7 cellular contexts compared by ENCODE assay signal in genomic region chr16:29285151-29285885, GRCh38.
DNase-seq lines count a peak whose midpoint lies in the region; ATAC-seq and TF ChIP-seq lines count a peak whose summit lies in the region.
"Not testable (repeated sequence)": the region's sequence is repeated elsewhere in the genome, so short reads cannot be mapped to it uniquely, and the experiment has no call there.

No MANE protein-coding gene starts in this region.

- intact Hi-C loops in PC-3 (cut with micrococcal nuclease); naive thymus-derived CD4-positive, alpha-beta T cell (cut with micrococcal nuclease): not testable (repeated sequence)

- not testable (repeated sequence) for H3K27ac Mint-ChIP-seq in activated T-helper 17 cell treated with anti-CD3 and anti-CD28 coated beads, Interleukin-2, amount 50 U/mL, for 72 hours
- peak overlapping the region in 2 of 9 donors; percentile 69 to 77 for H3K27ac Mint-ChIP-seq in naive thymus-derived CD4-positive, alpha-beta T cell

- H3K4me3 ChIP-seq in H7 (ENCODE audit: insufficient read depth, low read depth, low read length); PC-3 (ENCODE audit: low read length); ectodermal cell (ENCODE audit: insufficient read depth, low read depth, low read length); naive thymus-derived CD4-positive, alpha-beta T cell (ENCODE audit: low read length): not testable (repeated sequence)
- peak overlapping the region; percentile 26; the same call in 1 of the 2 replicates for H3K4me3 ChIP-seq in iPS-20b (ENCODE audit: low read length)

- BruUV-seq in PC-3 (replicated peaks; lab: Mats Ljungman, UMichigan) = not testable (repeated sequence)

- POLR2A ChIA-PET in PC-3 (lab: Charles Lee; ENCODE audit: unreplicated experiment) = not testable (repeated sequence)
- POLR2A ChIA-PET in naive thymus-derived CD4-positive, alpha-beta T cell (lab: Charles Lee) = interaction anchor here (0.6 kb wide), 1 partner anchor 20 kb away, joined by 3 read pairs; no protein-coding TSS in a partner anchor

- not testable (repeated sequence) for ATAC-seq in PC-3; naive thymus-derived CD4-positive, alpha-beta T cell
- peak; percentile 6 for ATAC-seq in activated T-helper 17 cell treated with anti-CD3 and anti-CD28 coated beads, Interleukin-2, amount 50 U/mL, for 72 hours (replicated peaks)

- not testable (repeated sequence) for TF ChIP-seq CTCF in PC-3 (conservative IDR thresholded peaks at IDR 0.05; ENCODE audit: low read depth, low read length)

- not testable (repeated sequence) for H3K36me3 ChIP-seq in H7 (replicated peaks; ENCODE audit: control insufficient read depth, insufficient read depth, low read length); PC-3 (ENCODE audit: low read depth, low read length); ectodermal cell (ENCODE audit: control insufficient read depth, insufficient read depth, low read length); iPS-20b (ENCODE audit: insufficient read depth, low read depth, low read length); naive thymus-derived CD4-positive, alpha-beta T cell (ENCODE audit: control insufficient read depth in 2 of 3, insufficient read depth in 3 of 3, low read length in 3 of 3)

- not testable (repeated sequence) for H3K79me2 ChIP-seq in PC-3 (ENCODE audit: low read length)

- H3K4me2 ChIP-seq in PC-3 (ENCODE audit: low read length) = not testable (repeated sequence)

- H2AFZ ChIP-seq in PC-3 (ENCODE audit: low read length) = not testable (repeated sequence)

- not testable (repeated sequence) for H3K27me3 Mint-ChIP-seq in activated T-helper 17 cell treated with anti-CD3 and anti-CD28 coated beads, Interleukin-2, amount 50 U/mL, for 72 hours; naive thymus-derived CD4-positive, alpha-beta T cell

- 30% methylated on average over 30 to 32 of the region's 32 CpGs for WGBS in ectodermal cell, 2 experiments

- not testable (repeated sequence) for H3K27ac ChIP-seq in PC-3 (ENCODE audit: low read length); naive thymus-derived CD4-positive, alpha-beta T cell (ENCODE audit: low read depth, low read length)
- peak overlapping the region; percentile 63 for H3K27ac ChIP-seq in ectodermal cell (ENCODE audit: insufficient read depth, low read depth, low read length, poor library complexity, severe bottlenecking)
- peak overlapping the region; percentile 30 for H3K27ac ChIP-seq in iPS-20b (ENCODE audit: low read length)

- CTCF ChIA-PET in PC-3 (lab: Charles Lee); naive thymus-derived CD4-positive, alpha-beta T cell (lab: Charles Lee): not testable (repeated sequence)

- peak; percentile 83 for DNase-seq in H7
- DNase-seq in PC-3 = peak; percentile 31
- DNase-seq in naive thymus-derived CD4-positive, alpha-beta T cell = not testable (repeated sequence)
- peak; percentile 62 for DNase-seq in retina

- H3K9me2 ChIP-seq in PC-3 (replicated peaks; ENCODE audit: low read length) = not testable (repeated sequence)

- H3K9ac ChIP-seq in PC-3 (ENCODE audit: low read length) = not testable (repeated sequence)
- peak overlapping the region; percentile 71; the same call in 1 of the 2 replicates for H3K9ac ChIP-seq in iPS-20b (ENCODE audit: low read depth, low read length)

- H3K9me3 ChIP-seq in PC-3 (ENCODE audit: low read length); ectodermal cell (ENCODE audit: control insufficient read depth, low read length); iPS-20b (ENCODE audit: insufficient read depth, low read depth, low read length); naive thymus-derived CD4-positive, alpha-beta T cell (ENCODE audit: control insufficient read depth in 2 of 3, low read length in 3 of 3): not testable (repeated sequence)

- H3F3A ChIP-seq in PC-3 (ENCODE audit: low read length, unreplicated experiment) = not testable (repeated sequence)

- H3K36me3 Mint-ChIP-seq in activated T-helper 17 cell treated with anti-CD3 and anti-CD28 coated beads, Interleukin-2, amount 50 U/mL, for 72 hours (ENCODE audit: low read depth) = not testable (repeated sequence)
- H3K36me3 Mint-ChIP-seq in naive thymus-derived CD4-positive, alpha-beta T cell = peaks cover 0 to 15% (median 4%) of the 10 kb centered on the region in 5 donors

- not testable (repeated sequence) for H3K27me3 ChIP-seq in H7 (ENCODE audit: control insufficient read depth, insufficient read depth, low read length); PC-3 (ENCODE audit: low read length); ectodermal cell (ENCODE audit: control insufficient read depth, insufficient read depth, low read length, poor library complexity, severe bottlenecking); iPS-20b (ENCODE audit: insufficient read depth, low read length); naive thymus-derived CD4-positive, alpha-beta T cell (ENCODE audit: control insufficient read depth in 2 of 2, insufficient read depth in 2 of 2, low read length in 2 of 2)

- not testable (repeated sequence) for H3K4me1 Mint-ChIP-seq in activated T-helper 17 cell treated with anti-CD3 and anti-CD28 coated beads, Interleukin-2, amount 50 U/mL, for 72 hours
- H3K4me1 Mint-ChIP-seq in naive thymus-derived CD4-positive, alpha-beta T cell = peaks cover 0 to 16% (median 4%) of the 10 kb centered on the region in 7 donors

- H3K4me1 ChIP-seq in PC-3 (ENCODE audit: insufficient read depth, low read length); ectodermal cell (ENCODE audit: control insufficient read depth, insufficient read depth, low read length); iPS-20b (ENCODE audit: insufficient read depth, low read length); naive thymus-derived CD4-positive, alpha-beta T cell (ENCODE audit: control insufficient read depth in 2 of 2, insufficient read depth in 2 of 2, low read length in 2 of 2): not testable (repeated sequence)

- H4K20me1 ChIP-seq in PC-3 (ENCODE audit: low read length) = not testable (repeated sequence)

- peak overlapping the region; percentile 41 for H3K4me3 Mint-ChIP-seq in activated T-helper 17 cell treated with anti-CD3 and anti-CD28 coated beads, Interleukin-2, amount 50 U/mL, for 72 hours
- peak overlapping the region in 9 of 10 donors; percentile 6 to 66 (median 41) for H3K4me3 Mint-ChIP-seq in naive thymus-derived CD4-positive, alpha-beta T cell

- not testable (repeated sequence) for H3K9me3 Mint-ChIP-seq in activated T-helper 17 cell treated with anti-CD3 and anti-CD28 coated beads, Interleukin-2, amount 50 U/mL, for 72 hours; naive thymus-derived CD4-positive, alpha-beta T cell
